In the genomic region with DNA sequence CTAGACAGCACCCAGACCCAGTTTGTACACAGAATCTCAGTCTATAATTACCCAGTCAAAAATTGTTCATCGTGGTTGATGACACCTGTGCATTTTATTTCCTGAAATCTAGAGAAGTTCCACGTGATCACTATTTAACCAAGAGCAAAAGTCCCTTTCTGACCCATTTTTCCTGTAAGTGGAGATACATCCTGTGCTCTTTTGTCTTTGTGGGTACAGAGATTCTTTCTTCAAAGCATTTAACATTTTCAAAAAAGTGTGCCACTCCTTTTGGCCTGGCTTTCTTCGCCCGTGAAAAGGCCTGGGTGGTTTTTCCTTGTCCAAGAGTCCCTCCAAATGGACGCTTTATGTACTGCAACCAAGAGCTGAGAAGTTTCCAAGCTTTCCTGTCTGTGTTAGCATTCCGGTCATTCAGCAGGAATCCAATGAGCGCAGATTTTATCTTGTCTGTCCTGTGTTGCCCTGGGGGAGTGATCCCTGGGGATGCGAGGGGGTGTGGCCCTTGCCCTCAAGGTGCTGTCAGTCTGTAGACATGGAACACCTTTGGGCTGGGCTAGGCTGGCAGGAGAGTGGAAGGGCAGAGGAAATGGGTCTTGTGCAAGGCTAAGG, we compare ENCODE assay signal across 8 cellular contexts.
A peak's percentile ranks its signal among the peaks of the same experiment; 100 is the strongest.
DNase-seq lines count a peak whose midpoint lies in the region; ATAC-seq, FAIRE-seq and TF ChIP-seq lines count a peak whose summit lies in the region.

No MANE protein-coding gene starts in this region.

- H3K36me3 Mint-ChIP-seq in chondrocyte (ENCODE audit: low read depth), result peaks cover 2% of the 10 kb centered on the region

- peak overlapping the region; percentile 3 for H3K27ac Mint-ChIP-seq in chondrocyte (ENCODE audit: unreplicated experiment)

- peaks cover 9% of the 10 kb centered on the region for H3K9me3 Mint-ChIP-seq in chondrocyte (ENCODE audit: low read depth)

- FAIRE-seq in G401.6 (lab: Jason Lieb, UNC), result peak; percentile 89

- DNase-seq in NCI-H1092 (lab: John Stamatoyannopoulos, UW) (peak; percentile 48), chondrocyte (ENCODE audit: low spot score) (no peak), kidney glomerular epithelial cell (lab: John Stamatoyannopoulos, UW) (peak; percentile 45)
- peak in 2 of 3 donors; percentile 20 to 34 for DNase-seq in stimulated activated CD4-positive, alpha-beta T cell treated with anti-CD3 and anti-CD28 coated beads, TNF-alpha, amount 100 ng/mL, for 1 hour (ENCODE audit: low read depth in 3 of 3, low spot score in 1 of 3)

- no peak overlapping the region for H3K4me3 Mint-ChIP-seq in chondrocyte (ENCODE audit: unreplicated experiment)

- H3K4me1 Mint-ChIP-seq in chondrocyte (ENCODE audit: low read depth), result peaks cover 27% of the 10 kb centered on the region

- H3K27me3 Mint-ChIP-seq in chondrocyte (ENCODE audit: low read depth), result no peaks in the 10 kb centered on the region

- ATAC-seq in activated CD4-positive, CD25-positive, alpha-beta regulatory T cell treated with anti-CD3 and anti-CD28 coated beads, Interleukin-2, amount 50 U/mL, for 24 hours, result peak; percentile 62 to 70
- ATAC-seq in GM19467 (IDR thresholded peaks at IDR 0.05; ENCODE audit: unreplicated experiment) (no peak), HG02840 (IDR thresholded peaks at IDR 0.05; ENCODE audit: low FRiP score, unreplicated experiment) (no peak)

- peak; percentile 90 for TF ChIP-seq CTCF in chondrocyte (IDR thresholded peaks at IDR 0.05)

Comparison
In these comparisons a context has a peak if more than half of its experiments do, and no peak if none do; other contexts are left out.
1. ATAC-seq: peak in activated CD4-positive, CD25-positive, alpha-beta regulatory T cell treated with anti-CD3 and anti-CD28 coated beads, Interleukin-2, amount 50 U/mL, for 24 hours (2 of 2); none in GM19467 (single experiment) and HG02840 (single experiment).